ENCODE assay signal across 8 cellular contexts in genomic region chr6:134373282-134373922, GRCh38. TPM values are rescaled to one million over a fixed set of nuclear protein-coding genes. Genes with fewer than 3 reads are reported as not detected.
DNase-seq lines count a peak whose midpoint lies in the region; ATAC-seq and TF ChIP-seq lines count a peak whose summit lies in the region.

No MANE protein-coding gene starts in this region.

- no peaks in the 10 kb centered on the region for H3K36me3 ChIP-seq in skeletal muscle tissue (ENCODE audit: control insufficient read depth in 3 of 3, insufficient read depth in 3 of 3, low read length in 3 of 3)

- H3K9me3 ChIP-seq in skeletal muscle tissue (ENCODE audit: control insufficient read depth in 3 of 3, low read length in 3 of 3) = no peaks in the 10 kb centered on the region

- no peak overlapping the region for H3K9ac ChIP-seq in skeletal muscle tissue (ENCODE audit: low read depth in 1 of 3, low read length in 3 of 3)

- H3K27ac ChIP-seq in skeletal muscle tissue (ENCODE audit: low read depth, low read length) = peak overlapping the region; percentile 45

- H3K27me3 ChIP-seq in skeletal muscle tissue (ENCODE audit: control insufficient read depth in 3 of 3, insufficient read depth in 3 of 3, low read length in 3 of 3) = no peaks in the 10 kb centered on the region

- peak; percentile 91 for ATAC-seq in GM19023 (IDR thresholded peaks at IDR 0.05; ENCODE audit: unreplicated experiment)
- peak; percentile 89 for ATAC-seq in HG03108 (IDR thresholded peaks at IDR 0.05; ENCODE audit: unreplicated experiment)

- H3K4me1 ChIP-seq in skeletal muscle tissue (ENCODE audit: control insufficient read depth in 3 of 3, insufficient read depth in 3 of 3, low read length in 3 of 3) = no peaks in the 10 kb centered on the region

- no peak for TF ChIP-seq CTCF in AG09319 (IDR thresholded peaks at IDR 0.05; ENCODE audit: low read depth, low read length)

- H3K4me3 ChIP-seq in skeletal muscle tissue (ENCODE audit: low read length in 3 of 3) = no peak overlapping the region

- DNase-seq in AG09319 (ENCODE audit: extremely low read depth, low read depth) = peak; percentile 61
- peak; percentile 97 for DNase-seq in SKM-1 (lab: John Stamatoyannopoulos, UW; ENCODE audit: unreplicated experiment)
- peak; percentile 51 for DNase-seq in foreskin melanocyte
- DNase-seq in NCI-H1092 treated with DMSO at 0.1 percent for 48 hours (lab: John Stamatoyannopoulos, UW) = no peak
- DNase-seq in NCI-H1092 (lab: John Stamatoyannopoulos, UW) = no peak

RNA-seq across cellular contexts. Expression of gene SGK1, which starts 55.5 kb away (rescaled TPM):
- 74.1 TPM for total RNA-seq in skeletal muscle tissue

Comparison
In these comparisons a context has a peak if more than half of its experiments do, and no peak if none do; other contexts are left out.
1. DNase-seq: peak in AG09319 (single experiment), SKM-1 (single experiment) and foreskin melanocyte (single experiment); none in NCI-H1092 treated with DMSO at 0.1 percent for 48 hours (single experiment) and NCI-H1092 (single experiment).